In genomic region chr12:65156366-65156831, GRCh38 we compare ENCODE assay signal across 10 cellular contexts. TPM values are rescaled to one million over a fixed set of nuclear protein-coding genes. Genes with fewer than 3 reads are reported as not detected.
DNase-seq lines count a peak whose midpoint lies in the region; ATAC-seq and TF ChIP-seq lines count a peak whose summit lies in the region.
"Had no signal": no experiment of that assay in that cellular context is flagged by ENCODE, and none has a peak within 500 bp of the region (broad histone marks: within the 10 kb centered on the region; RNA-seq: fewer than 3 reads in every experiment).

No MANE protein-coding gene starts in this region.

- CTCF ChIA-PET in SK-N-SH (lab: Yijun Ruan, JAX), result no interaction called here

- no peak for TF ChIP-seq EP300 in SK-N-SH (IDR thresholded peaks at IDR 0.05; ENCODE audit: borderline replicate concordance in 1 of 2, low read depth in 1 of 2, low read length in 1 of 2)

- DNase-seq in SK-N-SH, result no peak
- peak; percentile 6 to 87 for DNase-seq in NOMO-1 (lab: John Stamatoyannopoulos, UW; ENCODE audit: unreplicated experiment in 2 of 2)
- peak; percentile 12 to 23 (median 17) for DNase-seq in immature natural killer cell
- no peak for DNase-seq in amygdala (lab: John Stamatoyannopoulos, UW)
- no peak for DNase-seq in NCI-H2227 (lab: John Stamatoyannopoulos, UW; ENCODE audit: unreplicated experiment)
- DNase-seq: lower lobe of right lung had no signal

- no peaks in the 10 kb centered on the region for H3F3A ChIP-seq in SK-N-SH (replicated peaks; ENCODE audit: insufficient read depth)

- no peak overlapping the region for H3K9ac ChIP-seq in SK-N-SH

- peaks cover 0 to 3% (median 2%) of the 10 kb centered on the region in 3 donors for H3K27me3 Mint-ChIP-seq in immature natural killer cell (ENCODE audit: low read depth in 3 of 3)

- no peaks in the 10 kb centered on the region for H3K36me3 Mint-ChIP-seq in immature natural killer cell

- POLR2A ChIA-PET in SK-N-SH (lab: Yijun Ruan, JAX), result no interaction called here

- H2AFZ ChIP-seq in SK-N-SH (ENCODE audit: low read depth), result peak overlapping the region; percentile 52; the same call in 1 of the 2 replicates

- H3K27ac ChIP-seq in SK-N-SH (ENCODE audit: low read depth in 2 of 2, low read length in 1 of 2), result no peak overlapping the region
- H3K27ac ChIP-seq: lower lobe of right lung, VCaP had no signal

- 27% methylated on average over 2 of the region's 2 CpGs for WGBS in SK-N-SH (ENCODE audit: low lambda C conversion rate)

- no peak overlapping the region for H3K4me3 ChIP-seq in SK-N-SH (ENCODE audit: low read depth in 2 of 2, low read length in 1 of 2)
- H3K4me3 ChIP-seq: lower lobe of right lung had no signal

- no peak for TF ChIP-seq RAD21 in SK-N-SH (IDR thresholded peaks at IDR 0.05; ENCODE audit: low read length)

- peak overlapping the region; percentile 5 to 78 (median 22) for H3K4me3 Mint-ChIP-seq in immature natural killer cell

- H3K4me1 Mint-ChIP-seq in immature natural killer cell, result peaks cover 11 to 17% of the 10 kb centered on the region in 2 donors

- H3K9me3 ChIP-seq in SK-N-SH, result no peaks in the 10 kb centered on the region; the same call in 1 of the 2 replicates
- H3K9me3 ChIP-seq: lower lobe of right lung had no signal

- no peak overlapping the region for H3K4me2 ChIP-seq in SK-N-SH

- no peak for TF ChIP-seq CTCF in SK-N-SH (IDR thresholded peaks at IDR 0.05)

- no peaks in the 10 kb centered on the region for H3K9me2 ChIP-seq in SK-N-SH

- peaks cover 22% of the 10 kb centered on the region for H3K27me3 ChIP-seq in SK-N-SH (ENCODE audit: insufficient read depth)

- no peak for ATAC-seq in SK-N-SH treated with all-trans-retinoic acid at 6 μM for 48 hours
- peak; percentile 91 for ATAC-seq in HG02763 (IDR thresholded peaks at IDR 0.05; ENCODE audit: unreplicated experiment)
- no peak for ATAC-seq in esophagus mucosa

- no peaks in the 10 kb centered on the region for H4K20me1 ChIP-seq in SK-N-SH (ENCODE audit: insufficient read depth)

- H3K36me3 ChIP-seq in SK-N-SH (replicated peaks in 1 of 2; ENCODE audit: control insufficient read depth in 1 of 2, insufficient read depth in 2 of 2, low read length in 1 of 2), result no peaks in the 10 kb centered on the region
- H3K36me3 ChIP-seq: lower lobe of right lung had no signal

- no peaks in the 10 kb centered on the region for H3K4me1 ChIP-seq in SK-N-SH (ENCODE audit: control insufficient read depth in 1 of 2, insufficient read depth in 2 of 2, low read depth in 1 of 2, low read length in 1 of 2)
- H3K4me1 ChIP-seq: lower lobe of right lung had no signal

- H3K79me2 ChIP-seq in SK-N-SH (ENCODE audit: insufficient read depth), result no peaks in the 10 kb centered on the region

- H3K9me3 Mint-ChIP-seq in immature natural killer cell, result no peaks in the 10 kb centered on the region

- peak overlapping the region in 3 of 6 donors; percentile 20 to 55 (median 49) for H3K27ac Mint-ChIP-seq in immature natural killer cell

TF ChIP-seq in SK-N-SH, 30 proteins besides CTCF, POLR2A, EP300 and RAD21 (continues in another document):
- TF ChIP-seq REST (IDR thresholded peaks at IDR 0.05; ENCODE audit: low read depth, low read length) (no peak), NRF1 (IDR thresholded peaks at IDR 0.05; ENCODE audit: low read depth, low read length) (no peak), FOXJ3 (CRISPR knock-in tag; IDR thresholded peaks at IDR 0.05) (no peak), POLR2AphosphoS5 (IDR thresholded peaks at IDR 0.05; ENCODE audit: low read depth, low read length) (no peak), USF1 (IDR thresholded peaks at IDR 0.05; ENCODE audit: borderline replicate concordance, low read depth) (no peak), EZH2phosphoT487 (IDR thresholded peaks at IDR 0.05; ENCODE audit: borderline replicate concordance, low read depth) (no peak)

TF ChIP-seq in SK-N-SH treated with all-trans-retinoic acid at 6 μM for 48 hours, 23 proteins besides CTCF, POLR2A, EP300 and RAD21:
- no peak for TF ChIP-seq ZNF565 (CRISPR knock-in tag; conservative IDR thresholded peaks at IDR 0.05; ENCODE audit: low read depth)
- no peak for TF ChIP-seq PATZ1 (CRISPR knock-in tag; IDR thresholded peaks at IDR 0.05; ENCODE audit: borderline replicate concordance)
- no peak for TF ChIP-seq RARB (CRISPR knock-in tag; IDR thresholded peaks at IDR 0.05)
- no peak for TF ChIP-seq CSRNP3 (CRISPR knock-in tag; IDR thresholded peaks at IDR 0.05)
- TF ChIP-seq PPARA (CRISPR knock-in tag; IDR thresholded peaks at IDR 0.05; ENCODE audit: borderline replicate concordance), result no peak
- no peak for TF ChIP-seq ZC3H10 (CRISPR knock-in tag; IDR thresholded peaks at IDR 0.05)
- no peak for TF ChIP-seq TOX (CRISPR knock-in tag; IDR thresholded peaks at IDR 0.05; ENCODE audit: borderline replicate concordance)
- TF ChIP-seq TSHZ2 (CRISPR knock-in tag; IDR thresholded peaks at IDR 0.05), result no peak

RNA-seq across cellular contexts. Expression of gene LEMD3, which starts 13.0 kb away (rescaled TPM):
- 4.4 and 6.1 TPM in 2 replicates for polyA plus RNA-seq in SK-N-SH (2012; rRNA removed)
- polyA plus RNA-seq in SK-N-SH (2012; cell fraction: cytosol; rRNA removed), result 4.6 and 5.1 TPM in 2 replicates
- polyA plus RNA-seq in SK-N-SH (2012; cell fraction: nucleus; rRNA removed), result 11.7 and 12.8 TPM in 2 replicates
- polyA plus RNA-seq in immature natural killer cell, result 10 to 100 TPM; 19.0 to 44.3 (median 26.8) TPM
- total RNA-seq in esophagus mucosa, result 14.1 TPM

RNA-seq across cellular contexts. Expression of gene WIF1, which starts 35.3 kb away (rescaled TPM):
- polyA plus RNA-seq in SK-N-SH (2012; rRNA removed), result not detected in 2 replicates
- 0.03 TPM in 1 of 2 replicates, not detected in the other for polyA plus RNA-seq in SK-N-SH (2012; cell fraction: cytosol; rRNA removed)
- not detected in 2 replicates for polyA plus RNA-seq in SK-N-SH (2012; cell fraction: nucleus; rRNA removed)
- polyA plus RNA-seq in immature natural killer cell, result not detected
- total RNA-seq in esophagus mucosa, result 0.20 TPM

Comparison
In these comparisons a context has a peak if more than half of its experiments do, and no peak if none do; other contexts are left out.
1. DNase-seq: peak in NOMO-1 (2 of 2) and immature natural killer cell (3 of 3); none in SK-N-SH (single experiment), amygdala (0 of 56) and NCI-H2227 (single experiment).